In the genomic region with DNA sequence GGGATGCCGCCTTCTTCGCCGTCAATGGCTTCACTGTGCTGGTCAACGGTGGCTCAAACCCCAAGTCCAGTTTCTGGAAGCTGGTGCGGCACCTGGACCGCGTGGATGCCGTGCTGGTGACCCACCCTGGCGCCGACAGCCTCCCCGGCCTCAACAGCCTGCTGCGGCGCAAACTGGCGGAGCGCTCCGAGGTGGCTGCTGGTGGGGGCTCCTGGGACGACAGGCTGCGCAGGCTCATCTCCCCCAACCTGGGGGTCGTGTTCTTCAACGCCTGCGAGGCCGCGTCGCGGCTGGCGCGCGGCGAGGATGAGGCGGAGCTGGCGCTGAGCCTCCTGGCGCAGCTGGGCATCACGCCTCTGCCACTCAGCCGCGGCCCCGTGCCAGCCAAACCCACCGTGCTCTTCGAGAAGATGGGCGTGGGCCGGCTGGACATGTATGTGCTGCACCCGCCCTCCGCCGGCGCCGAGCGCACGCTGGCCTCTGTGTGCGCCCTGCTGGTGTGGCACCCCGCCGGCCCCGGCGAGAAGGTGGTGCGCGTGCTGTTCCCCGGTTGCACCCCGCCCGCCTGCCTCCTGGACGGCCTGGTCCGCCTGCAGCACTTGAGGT, we compare ENCODE assay signal across 27 cellular contexts. TPM values are rescaled to one million over a fixed set of nuclear protein-coding genes. Genes with fewer than 3 reads are reported as not detected.
"Had no signal": no experiment of that assay in that cellular context is flagged by ENCODE, and none has a peak within 500 bp of the region (broad histone marks: within the 10 kb centered on the region; RNA-seq: fewer than 3 reads in every experiment).

No MANE protein-coding gene starts in this region.

- H3K4me2 ChIP-seq: hepatocyte had no signal

- DNase-seq: activated B cell treated with CpG ODN at 0.5 μM for 24 hours; activated CD8-positive, alpha-beta memory T cell treated with anti-CD3 and anti-CD28 coated beads, Interleukin-2, amount 10 ng/mL, durations not matched to agents 7 days and 5 days; activated CD8-positive, alpha-beta T cell treated with anti-CD3 and anti-CD28 coated beads, Interleukin-2, amount 10 ng/mL, durations not matched to agents 7 days and 5 days; activated naive CD8-positive, alpha-beta T cell treated with anti-CD3 and anti-CD28 coated beads, Interleukin-2, amount 50 U/mL, for 24 hours; amygdala; effector memory CD4-positive, alpha-beta T cell; islet precursor cell; left ventricle myocardium inferior; mucosa of descending colon; right lobe of liver; stimulated activated CD4-positive, alpha-beta T cell treated with anti-CD3 and anti-CD28 coated beads, Interleukin-2, amount 100 ng/mL, for 48 hours; stomach; thyroid gland had no signal

- ATAC-seq: activated CD8-positive, alpha-beta memory T cell treated with anti-CD3 and anti-CD28 coated beads, Interleukin-2, amount 10 ng/mL, durations not matched to agents 7 days and 5 days; activated CD8-positive, alpha-beta T cell treated with anti-CD3 and anti-CD28 coated beads, Interleukin-2, amount 10 ng/mL, durations not matched to agents 7 days and 5 days; activated naive CD8-positive, alpha-beta T cell treated with anti-CD3 and anti-CD28 coated beads, Interleukin-2, amount 50 U/mL, for 24 hours; gastroesophageal sphincter had no signal

- H3K27me3 ChIP-seq: gastroesophageal sphincter, hepatocyte, neutrophil, ovary, right lobe of liver, stomach, thyroid gland, upper lobe of left lung, vagina had no signal

- H3K9me3 Mint-ChIP-seq: activated B cell treated with CpG ODN at 0.5 μM for 24 hours; activated naive CD4-positive, alpha-beta T cell treated with anti-CD3 and anti-CD28 coated beads, Interleukin-2, amount 50 U/mL, for 24 hours; activated naive CD8-positive, alpha-beta T cell treated with anti-CD3 and anti-CD28 coated beads, Interleukin-2, amount 50 U/mL, for 24 hours; activated T-helper 2 cell treated with anti-CD3 and anti-CD28 coated beads, Interferon-gamma antibody, Interleukin-2, Interleukin-4, amounts not matched to agents 10 μg/mL and 5 μg/mL and 100 μg/mL, durations not matched to agents 14 hours and 24 hours and 36 hours; central memory CD8-positive, alpha-beta T cell; natural killer cell treated with Interleukin-12 subunit alpha and Interleukin-12 subunit beta and Interleukin-15 and Interleukin-18, amount 100 ng/mL, for 72 hours; T-helper 2 cell treated with Interferon-gamma antibody and Interleukin-4, amounts not matched to agents 5 μg/mL and 100 μg/mL, for 36 hours had no signal

- H3K9me3 ChIP-seq: gastroesophageal sphincter, mucosa of descending colon, neutrophil, ovary, right lobe of liver, stomach, thyroid gland, upper lobe of left lung, vagina had no signal

- H2AFZ ChIP-seq: hepatocyte had no signal

- H3K4me3 ChIP-seq: gastroesophageal sphincter, hepatocyte, left ventricle myocardium inferior, mucosa of descending colon, ovary, right lobe of liver, stomach, thyroid gland, upper lobe of left lung, vagina had no signal

- H3K4me3 Mint-ChIP-seq: activated B cell treated with CpG ODN at 0.5 μM for 24 hours; activated CD8-positive, alpha-beta memory T cell treated with anti-CD3 and anti-CD28 coated beads, Interleukin-2, amount 10 ng/mL, durations not matched to agents 7 days and 5 days; activated CD8-positive, alpha-beta T cell treated with anti-CD3 and anti-CD28 coated beads, Interleukin-2, amount 10 ng/mL, durations not matched to agents 7 days and 5 days; activated naive CD4-positive, alpha-beta T cell treated with anti-CD3 and anti-CD28 coated beads, Interleukin-2, amount 50 U/mL, for 24 hours; activated naive CD8-positive, alpha-beta T cell treated with anti-CD3 and anti-CD28 coated beads, Interleukin-2, amount 50 U/mL, for 24 hours; central memory CD8-positive, alpha-beta T cell; natural killer cell treated with Interleukin-12 subunit alpha and Interleukin-12 subunit beta and Interleukin-15 and Interleukin-18, amount 100 ng/mL, for 72 hours; T-helper 2 cell treated with Interferon-gamma antibody and Interleukin-4, amounts not matched to agents 5 μg/mL and 100 μg/mL, for 36 hours had no signal

- H3K27me3 Mint-ChIP-seq: activated B cell treated with CpG ODN at 0.5 μM for 24 hours; activated CD8-positive, alpha-beta memory T cell treated with anti-CD3 and anti-CD28 coated beads, Interleukin-2, amount 10 ng/mL, durations not matched to agents 7 days and 5 days; activated naive CD4-positive, alpha-beta T cell treated with anti-CD3 and anti-CD28 coated beads, Interleukin-2, amount 50 U/mL, for 24 hours; activated naive CD8-positive, alpha-beta T cell treated with anti-CD3 and anti-CD28 coated beads, Interleukin-2, amount 50 U/mL, for 24 hours; central memory CD8-positive, alpha-beta T cell; natural killer cell treated with Interleukin-12 subunit alpha and Interleukin-12 subunit beta and Interleukin-15 and Interleukin-18, amount 100 ng/mL, for 72 hours; progenitor cell of endocrine pancreas had no signal

- H3K27ac Mint-ChIP-seq: activated B cell treated with CpG ODN at 0.5 μM for 24 hours; activated CD8-positive, alpha-beta memory T cell treated with anti-CD3 and anti-CD28 coated beads, Interleukin-2, amount 10 ng/mL, durations not matched to agents 7 days and 5 days; activated CD8-positive, alpha-beta T cell treated with anti-CD3 and anti-CD28 coated beads, Interleukin-2, amount 10 ng/mL, durations not matched to agents 7 days and 5 days; activated naive CD4-positive, alpha-beta T cell treated with anti-CD3 and anti-CD28 coated beads, Interleukin-2, amount 50 U/mL, for 24 hours; activated naive CD8-positive, alpha-beta T cell treated with anti-CD3 and anti-CD28 coated beads, Interleukin-2, amount 50 U/mL, for 24 hours; activated T-helper 2 cell treated with anti-CD3 and anti-CD28 coated beads, Interferon-gamma antibody, Interleukin-2, Interleukin-4, amounts not matched to agents 10 μg/mL and 5 μg/mL and 100 μg/mL, durations not matched to agents 14 hours and 24 hours and 36 hours; natural killer cell treated with Interleukin-12 subunit alpha and Interleukin-12 subunit beta and Interleukin-15 and Interleukin-18, amount 100 ng/mL, for 72 hours; progenitor cell of endocrine pancreas; T-helper 2 cell treated with Interferon-gamma antibody and Interleukin-4, amounts not matched to agents 5 μg/mL and 100 μg/mL, for 36 hours had no signal

- H3K27ac ChIP-seq: gastroesophageal sphincter, hepatocyte, left ventricle myocardium inferior, neutrophil, right lobe of liver, stomach, thyroid gland, upper lobe of left lung, vagina had no signal

- H3K36me3 ChIP-seq: ovary had no signal

RNA-seq across cellular contexts. Expression of a gene that starts 25.0 kb away (rescaled TPM):
- total RNA-seq: myocyte had no signal

RNA-seq across cellular contexts. Expression of a gene that starts 38.1 kb away (rescaled TPM):
- total RNA-seq: natural killer cell treated with Interleukin-12 subunit alpha and Interleukin-12 subunit beta and Interleukin-15 and Interleukin-18, amount 100 ng/mL, for 72 hours; skeletal muscle tissue had no signal
- polyA plus RNA-seq: hepatocyte had no signal
